In the genomic region with DNA sequence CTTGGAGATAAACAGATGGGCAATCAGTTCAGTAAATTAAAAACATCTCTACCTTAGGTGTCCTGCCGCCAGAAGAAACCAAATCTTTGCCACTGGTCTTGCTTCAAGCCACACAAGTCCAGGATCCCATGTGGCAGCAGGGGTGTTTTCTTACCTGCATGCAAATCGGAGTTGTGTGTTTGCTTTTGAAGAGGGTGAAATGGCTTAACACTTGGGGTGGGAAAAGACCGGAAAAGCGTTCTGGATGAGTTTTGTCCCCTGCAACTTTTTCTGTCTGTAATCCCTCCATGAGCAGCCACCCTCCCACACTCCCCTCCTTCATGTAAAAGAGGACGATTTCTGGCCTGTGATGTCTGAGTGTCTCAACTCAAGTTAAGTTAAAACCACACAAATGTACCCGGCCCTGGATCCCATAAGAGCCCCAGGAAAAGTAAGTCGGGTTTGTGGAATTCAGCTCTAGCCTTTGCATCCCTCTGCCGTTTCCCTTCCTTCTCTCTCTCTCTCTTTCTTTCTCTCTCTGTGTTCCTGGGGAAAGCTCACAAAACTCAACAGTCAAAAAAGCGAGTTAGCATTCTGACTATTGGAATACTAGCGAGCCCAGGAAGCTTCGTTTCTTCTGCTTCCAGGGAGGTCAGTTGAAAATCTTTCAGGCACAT, we compare ENCODE assay signal across 19 cellular contexts.
DNase-seq lines count a peak whose midpoint lies in the region; ATAC-seq, FAIRE-seq and TF ChIP-seq lines count a peak whose summit lies in the region.
"Had no signal": no experiment of that assay in that cellular context is flagged by ENCODE, and none has a peak within 500 bp of the region (broad histone marks: within the 10 kb centered on the region; RNA-seq: fewer than 3 reads in every experiment).

No MANE protein-coding gene starts in this region.

- ATAC-seq in right cardiac atrium (no peak), Right ventricle myocardium superior (ENCODE audit: poor library complexity) (no peak), HepG2 (no peak), HG03442 (IDR thresholded peaks at IDR 0.05; ENCODE audit: unreplicated experiment) (no peak)
- ATAC-seq: activated CD4-positive, CD25-positive, alpha-beta regulatory T cell treated with anti-CD3 and anti-CD28 coated beads, Interleukin-2, amount 50 U/mL, for 24 hours; mucosa of descending colon had no signal

- H3K27me3 ChIP-seq in right cardiac atrium (ENCODE audit: control insufficient read depth, insufficient read depth) (no peaks in the 10 kb centered on the region), osteoblast (ENCODE audit: insufficient read depth, low read length) (no peaks in the 10 kb centered on the region), HepG2 (ENCODE audit: control insufficient read depth in 1 of 2, insufficient read depth in 2 of 2, low read length in 2 of 2) (no peaks in the 10 kb centered on the region)

- TF ChIP-seq CTCF in fibroblast of mammary gland (conservative IDR thresholded peaks at IDR 0.05; ENCODE audit: control insufficient read depth, insufficient read depth, low read depth, low read length) (no peak), osteoblast (IDR thresholded peaks at IDR 0.05; ENCODE audit: extremely low read depth, low read depth, low read length) (no peak), HepG2 (CRISPR knock-in tag; IDR thresholded peaks at IDR 0.05) (no peak)

- TF ChIP-seq EP300 in HepG2 (IDR thresholded peaks at IDR 0.05; ENCODE audit: low read depth in 2 of 2, low read length in 2 of 2) (no peak), HepG2 (CRISPR knock-in tag; IDR thresholded peaks at IDR 0.05; ENCODE audit: borderline replicate concordance) (no peak)

- TF ChIP-seq RAD21 in HepG2 (CRISPR knock-in tag; IDR thresholded peaks at IDR 0.05): no peak

- 52% methylated on average over 11 of the region's 11 CpGs for WGBS in right cardiac atrium
- WGBS in HepG2 (ENCODE audit: low lambda C conversion rate): 91% methylated on average over 11 of the region's 11 CpGs

- intact Hi-C loops in right cardiac atrium (cut with DNase I) (loop anchor here (5.0 to 10.0 kb wide), 7 partner anchors 64 to 564 kb away; partner anchors contain the start of gene TCF7L2 (in 3 of the 4)), Right ventricle myocardium superior (cut with DNase I) (loop anchor here (5.0 kb wide), 1 partner anchor 176 kb away; the partner anchor contains the start of gene TCF7L2), HepG2 (cut with micrococcal nuclease; ENCODE audit: unreplicated experiment) (loop anchor here (10.0 kb wide), 1 partner anchor 256 kb away; no protein-coding TSS in a partner anchor)

- DNase-seq in right cardiac atrium (no peak), Right ventricle myocardium superior (no peak), fibroblast of mammary gland (ENCODE audit: low read depth) (peak; percentile 41), osteoblast (ENCODE audit: insufficient read length, low spot score, missing footprints) (no peak), RKO (ENCODE audit: low spot score) (no peak), 8988T (no peak), HepG2 (ENCODE audit: low spot score) (no peak)
- DNase-seq: amniotic stem cell; GOT3; head of caudate nucleus; Kasumi-1; kidney; mucosa of descending colon; NCI-H1436; NCI-H2227 treated with DMSO at 0.1 percent for 48 hours; SIG-M5; stimulated activated naive CD4-positive, alpha-beta T cell treated with Interleukin-2 at 50 U/mL for 16 hours had no signal

- H3K4me2 ChIP-seq in osteoblast (ENCODE audit: insufficient read depth, low read length) (peak overlapping the region; percentile 13), HepG2 (ENCODE audit: low read depth, low read length) (no peak overlapping the region)

- H3K9me3 ChIP-seq in right cardiac atrium (ENCODE audit: control insufficient read depth, low read length): no peaks in the 10 kb centered on the region
- H3K9me3 ChIP-seq in osteoblast (ENCODE audit: low read depth, low read length): no peaks in the 10 kb centered on the region
- no peaks in the 10 kb centered on the region for H3K9me3 ChIP-seq in HepG2 (ENCODE audit: low read length)
- H3K9me3 ChIP-seq: mucosa of descending colon had no signal

- H3K4me3 ChIP-seq in right cardiac atrium (ENCODE audit: low read length) (no peak overlapping the region), fibroblast of mammary gland (ENCODE audit: control insufficient read depth, low read depth, low read length) (no peak overlapping the region), osteoblast (ENCODE audit: insufficient read depth, low read length) (no peak overlapping the region), HepG2 (replicated peaks in 1 of 3; ENCODE audit: insufficient read depth in 1 of 3, low read depth in 2 of 3, low read length in 3 of 3) (no peak overlapping the region)
- H3K4me3 ChIP-seq: mucosa of descending colon had no signal

- H4K20me1 ChIP-seq in osteoblast (ENCODE audit: insufficient read depth, low read length) (peaks cover 37% of the 10 kb centered on the region), HepG2 (ENCODE audit: insufficient read depth, low read length) (peaks cover 41% of the 10 kb centered on the region)

- no peak for FAIRE-seq in HepG2 (lab: Jason Lieb, UNC)
- FAIRE-seq: kidney had no signal

- BruUV-seq in HepG2 (replicated peaks; lab: Mats Ljungman, UMichigan): no TSS peak

- H3K27ac ChIP-seq in right cardiac atrium (ENCODE audit: low read length) (peak overlapping the region; percentile 83), osteoblast (ENCODE audit: low read depth, low read length) (no peak overlapping the region), HepG2 (ENCODE audit: extremely low read length, insufficient read depth, low read length) (no peak overlapping the region)

- H3K9ac ChIP-seq in HepG2 (ENCODE audit: insufficient read depth, low read depth, low read length): no peak overlapping the region

- no peaks in the 10 kb centered on the region for H3K36me3 ChIP-seq in osteoblast (ENCODE audit: insufficient read depth, low read length)
- peaks cover 0 to 14% of the 10 kb centered on the region in 2 experiments; a peak in 4 of 5 replicates for H3K36me3 ChIP-seq in HepG2 (replicated peaks in 1 of 2; ENCODE audit: control insufficient read depth in 1 of 2, insufficient read depth in 2 of 2, low read length in 2 of 2)

- CTCF ChIA-PET in HepG2 (lab: Yijun Ruan, JAX; ENCODE audit: low intra/inter-chr PET ratio, low total read pairs): no interaction called here

- H3K79me2 ChIP-seq in osteoblast (ENCODE audit: insufficient read depth, low read length): peaks cover 10% of the 10 kb centered on the region
- peaks cover 27% of the 10 kb centered on the region for H3K79me2 ChIP-seq in HepG2 (ENCODE audit: insufficient read depth, low read length)

- TF ChIP-seq POLR2A in HepG2 (IDR thresholded peaks at IDR 0.05; ENCODE audit: insufficient read depth in 1 of 2, low read depth in 2 of 2, low read length in 2 of 2): no peak

- H2AFZ ChIP-seq in osteoblast (ENCODE audit: low read length) (no peak overlapping the region), HepG2 (ENCODE audit: low read length) (no peak overlapping the region)

- H3K4me1 ChIP-seq in right cardiac atrium (ENCODE audit: control insufficient read depth, insufficient read depth, low read length) (no peaks in the 10 kb centered on the region), osteoblast (ENCODE audit: insufficient read depth, low read length) (peaks cover 21% of the 10 kb centered on the region), HepG2 (ENCODE audit: insufficient read depth, low read length) (peaks cover 34% of the 10 kb centered on the region)

- POLR2A ChIA-PET in HepG2 (lab: Yijun Ruan, JAX): no interaction called here

- in situ Hi-C loops in HepG2 (cut with HindIII; ENCODE audit: extremely low pct_ligation_motif_present, low pct_unique_long_range_greater_than_20kb): no loop called here

TF ChIP-seq in HepG2, 621 proteins besides CTCF, POLR2A, EP300 and RAD21 (continues in another document):
- TF ChIP-seq ZNF784 (CRISPR knock-in tag; IDR thresholded peaks at IDR 0.05; ENCODE audit: borderline replicate concordance): no peak
- TF ChIP-seq ZNF230 (CRISPR knock-in tag; IDR thresholded peaks at IDR 0.05): no peak
- TF ChIP-seq ASH2L (IDR thresholded peaks at IDR 0.05; ENCODE audit: insufficient read length, low read depth, low read length): no peak
- TF ChIP-seq HDAC2 (CRISPR knock-in tag; IDR thresholded peaks at IDR 0.05): no peak
- TF ChIP-seq KLF13 (CRISPR knock-in tag; IDR thresholded peaks at IDR 0.05): no peak
- TF ChIP-seq BATF2 (CRISPR knock-in tag; IDR thresholded peaks at IDR 0.05): no peak
- no peak for TF ChIP-seq GFI1 (CRISPR knock-in tag; IDR thresholded peaks at IDR 0.05; ENCODE audit: borderline replicate concordance)
- no peak for TF ChIP-seq ARID3A (IDR thresholded peaks at IDR 0.05; ENCODE audit: low read depth, low read length)
- TF ChIP-seq AKAP8 (CRISPR knock-in tag; IDR thresholded peaks at IDR 0.05): no peak
- TF ChIP-seq GLI4 (CRISPR knock-in tag; IDR thresholded peaks at IDR 0.05; ENCODE audit: borderline replicate concordance): no peak
- no peak for TF ChIP-seq RFX5 (IDR thresholded peaks at IDR 0.05; ENCODE audit: low read depth, low read length)
- TF ChIP-seq SP1 (IDR thresholded peaks at IDR 0.05): no peak
- no peak for TF ChIP-seq SP1 (CRISPR knock-in tag; IDR thresholded peaks at IDR 0.05)
